Comparison of ENCODE assay signal across 8 cellular contexts in the genomic region with DNA sequence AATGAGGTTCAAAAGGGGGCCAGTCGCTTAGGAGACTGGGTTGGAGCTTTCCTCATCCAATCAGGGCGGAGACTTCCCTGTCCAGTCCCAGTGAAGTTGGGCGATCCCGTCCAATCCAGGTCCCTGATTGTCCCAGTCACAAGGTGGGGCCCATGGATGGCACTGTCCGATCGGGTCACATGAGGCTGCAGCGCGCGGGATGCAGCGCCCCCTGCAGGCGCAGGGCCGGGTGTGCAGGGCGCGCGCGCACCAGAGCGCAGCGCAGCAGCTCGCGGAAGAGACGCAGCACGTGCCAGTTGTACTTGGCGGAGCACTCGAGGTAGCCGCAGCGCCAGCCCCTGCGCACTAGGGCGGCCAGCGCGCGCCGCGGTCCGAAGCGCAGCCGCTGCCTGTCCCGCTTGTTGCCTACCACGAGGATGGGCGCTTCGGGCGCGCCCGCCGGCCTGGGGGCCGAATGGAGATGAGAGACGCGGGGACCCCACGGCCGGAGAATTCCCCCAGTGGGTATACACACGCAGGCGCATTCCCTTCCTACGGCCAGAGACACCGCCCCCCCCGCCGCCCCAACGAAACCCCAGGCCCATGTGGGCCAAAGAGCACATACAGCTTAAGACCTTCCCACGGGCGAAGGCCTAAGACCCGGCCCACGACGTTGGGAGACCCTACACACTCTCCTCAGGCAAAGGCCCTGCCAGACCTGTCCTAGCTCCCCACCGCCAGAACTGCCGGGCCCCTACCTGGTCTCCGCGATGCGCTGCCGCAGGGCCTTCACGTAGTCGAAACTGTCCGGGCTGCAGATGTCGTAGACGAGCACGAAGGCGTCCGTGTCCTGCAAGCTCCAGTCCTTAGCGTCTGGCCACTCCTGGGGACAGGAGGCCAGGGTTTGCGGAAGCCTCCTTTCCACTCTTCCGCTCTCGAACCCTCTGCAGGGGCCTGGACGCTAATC. TPM values are rescaled to one million over a fixed set of nuclear protein-coding genes. Genes with fewer than 3 reads are reported as not detected.
DNase-seq lines count a peak whose midpoint lies in the region; ATAC-seq and TF ChIP-seq lines count a peak whose summit lies in the region.

No MANE protein-coding gene starts in this region.

- H3K27ac Mint-ChIP-seq in naive thymus-derived CD8-positive, alpha-beta T cell, result peak overlapping the region in 3 of 10 donors; percentile 7 to 59 (median 27)

- no peaks in the 10 kb centered on the region for H3K36me3 Mint-ChIP-seq in naive thymus-derived CD8-positive, alpha-beta T cell

- peaks cover 15 to 51% (median 30%) of the 10 kb centered on the region in 5 donors for H3K27me3 Mint-ChIP-seq in naive thymus-derived CD8-positive, alpha-beta T cell

- peak in 1 of 2 donors; percentile 28 for ATAC-seq in naive thymus-derived CD8-positive, alpha-beta T cell
- no peak for ATAC-seq in GM21381 (IDR thresholded peaks at IDR 0.05; ENCODE audit: unreplicated experiment)
- ATAC-seq in GM21619 (IDR thresholded peaks at IDR 0.05; ENCODE audit: unreplicated experiment), result no peak

- POLR2A ChIA-PET in naive thymus-derived CD8-positive, alpha-beta T cell (lab: Charles Lee), result no interaction called here

- DNase-seq in COLO829 (ENCODE audit: low spot score) (peak; percentile 49), epidermal melanocyte (ENCODE audit: insufficient read length, low spot score) (peak; percentile 37), dedifferentiated amniotic fluid mesenchymal stem cell (ENCODE audit: extremely low spot score) (no peak), glomerular visceral epithelial cell (ENCODE audit: extremely low spot score) (no peak)
- no peak for DNase-seq in naive thymus-derived CD8-positive, alpha-beta T cell

- peaks cover 12 to 35% (median 20%) of the 10 kb centered on the region in 4 donors for H3K4me1 Mint-ChIP-seq in naive thymus-derived CD8-positive, alpha-beta T cell

- H3K9me3 Mint-ChIP-seq in naive thymus-derived CD8-positive, alpha-beta T cell, result no peaks in the 10 kb centered on the region

- peak overlapping the region in 7 of 10 donors; percentile 23 to 83 (median 67) for H3K4me3 Mint-ChIP-seq in naive thymus-derived CD8-positive, alpha-beta T cell

TF ChIP-seq in PFSK-1, 5 proteins besides CTCF, POLR2A, EP300 and RAD21:
- TF ChIP-seq FOXP2 (optimal IDR thresholded peaks at IDR 0.05; ENCODE audit: borderline replicate concordance, extremely low read depth, extremely low read length, insufficient read depth) (peak; percentile 32), SIN3A (IDR thresholded peaks at IDR 0.05; ENCODE audit: borderline replicate concordance, insufficient read depth, low read length) (no peak), TAF1 (IDR thresholded peaks at IDR 0.05; ENCODE audit: borderline replicate concordance, insufficient read depth, low read length) (no peak), POLR2AphosphoS5 (IDR thresholded peaks at IDR 0.05; ENCODE audit: low read depth, low read length) (no peak)
- TF ChIP-seq, protein P1, sequence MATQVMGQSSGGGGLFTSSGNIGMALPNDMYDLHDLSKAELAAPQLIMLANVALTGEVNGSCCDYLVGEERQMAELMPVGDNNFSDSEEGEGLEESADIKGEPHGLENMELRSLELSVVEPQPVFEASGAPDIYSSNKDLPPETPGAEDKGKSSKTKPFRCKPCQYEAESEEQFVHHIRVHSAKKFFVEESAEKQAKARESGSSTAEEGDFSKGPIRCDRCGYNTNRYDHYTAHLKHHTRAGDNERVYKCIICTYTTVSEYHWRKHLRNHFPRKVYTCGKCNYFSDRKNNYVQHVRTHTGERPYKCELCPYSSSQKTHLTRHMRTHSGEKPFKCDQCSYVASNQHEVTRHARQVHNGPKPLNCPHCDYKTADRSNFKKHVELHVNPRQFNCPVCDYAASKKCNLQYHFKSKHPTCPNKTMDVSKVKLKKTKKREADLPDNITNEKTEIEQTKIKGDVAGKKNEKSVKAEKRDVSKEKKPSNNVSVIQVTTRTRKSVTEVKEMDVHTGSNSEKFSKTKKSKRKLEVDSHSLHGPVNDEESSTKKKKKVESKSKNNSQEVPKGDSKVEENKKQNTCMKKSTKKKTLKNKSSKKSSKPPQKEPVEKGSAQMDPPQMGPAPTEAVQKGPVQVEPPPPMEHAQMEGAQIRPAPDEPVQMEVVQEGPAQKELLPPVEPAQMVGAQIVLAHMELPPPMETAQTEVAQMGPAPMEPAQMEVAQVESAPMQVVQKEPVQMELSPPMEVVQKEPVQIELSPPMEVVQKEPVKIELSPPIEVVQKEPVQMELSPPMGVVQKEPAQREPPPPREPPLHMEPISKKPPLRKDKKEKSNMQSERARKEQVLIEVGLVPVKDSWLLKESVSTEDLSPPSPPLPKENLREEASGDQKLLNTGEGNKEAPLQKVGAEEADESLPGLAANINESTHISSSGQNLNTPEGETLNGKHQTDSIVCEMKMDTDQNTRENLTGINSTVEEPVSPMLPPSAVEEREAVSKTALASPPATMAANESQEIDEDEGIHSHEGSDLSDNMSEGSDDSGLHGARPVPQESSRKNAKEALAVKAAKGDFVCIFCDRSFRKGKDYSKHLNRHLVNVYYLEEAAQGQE (IDR thresholded peaks at IDR 0.05; ENCODE audit: insufficient read depth in 1 of 2, low read depth in 2 of 2, low read length in 2 of 2), result no peak

RNA-seq across cellular contexts. Expression of a gene that starts 2.1 kb away (rescaled TPM):
- 1.7 TPM for polyA plus RNA-seq in PFSK-1 (2012; ENCODE audit: insufficient read length, low read depth)
- total RNA-seq in naive thymus-derived CD8-positive, alpha-beta T cell, result 1 to 10 TPM in 1 of 2 experiments, under 1 TPM in 1; 0.49 to 1.3 TPM
- not detected for polyA plus RNA-seq in naive thymus-derived CD8-positive, alpha-beta T cell

RNA-seq across cellular contexts. Expression of a gene that starts 6.9 kb away (rescaled TPM):
- 35.5 TPM for polyA plus RNA-seq in PFSK-1 (2012; ENCODE audit: insufficient read length, low read depth)
- not detected for total RNA-seq in naive thymus-derived CD8-positive, alpha-beta T cell
- under 1 TPM in 1 of 3 donors, not detected in 2; 0.54 TPM for polyA plus RNA-seq in naive thymus-derived CD8-positive, alpha-beta T cell

RNA-seq across cellular contexts. Expression of a gene that starts 45.3 kb away (rescaled TPM):
- polyA plus RNA-seq in PFSK-1 (2012; ENCODE audit: insufficient read length, low read depth), result 238 TPM
- 100 to 1,000 TPM; 290 to 292 TPM for total RNA-seq in naive thymus-derived CD8-positive, alpha-beta T cell
- polyA plus RNA-seq in naive thymus-derived CD8-positive, alpha-beta T cell, result 100 to 1,000 TPM; 141 to 215 (median 175) TPM

RNA-seq across cellular contexts. Expression of a gene that starts 45.6 kb away (rescaled TPM):
- 37.0 TPM for polyA plus RNA-seq in PFSK-1 (2012; ENCODE audit: insufficient read length, low read depth)
- total RNA-seq in naive thymus-derived CD8-positive, alpha-beta T cell, result 10 to 100 TPM; 18.7 to 19.2 TPM
- 10 to 100 TPM in 1 of 3 donors, 1 to 10 TPM in 2; 4.7 to 13.1 (median 4.9) TPM for polyA plus RNA-seq in naive thymus-derived CD8-positive, alpha-beta T cell

Comparison
In these comparisons a context has a peak if more than half of its experiments do, and no peak if none do; other contexts are left out.
1. DNase-seq: peak in COLO829 (single experiment) and epidermal melanocyte (single experiment); none in naive thymus-derived CD8-positive, alpha-beta T cell (0 of 10), dedifferentiated amniotic fluid mesenchymal stem cell (single experiment) and glomerular visceral epithelial cell (single experiment).